ENCODE assay signal across 28 cellular contexts in genomic region chr5:76836181-76836580, GRCh38. TPM values are rescaled to one million over a fixed set of nuclear protein-coding genes. Genes with fewer than 3 reads are reported as not detected.
A peak's percentile ranks its signal among the peaks of the same experiment; 100 is the strongest.
DNase-seq lines count a peak whose midpoint lies in the region; ATAC-seq and TF ChIP-seq lines count a peak whose summit lies in the region.
"Had no signal": no experiment of that assay in that cellular context is flagged by ENCODE, and none has a peak within 500 bp of the region (broad histone marks: within the 10 kb centered on the region; RNA-seq: fewer than 3 reads in every experiment).

No MANE protein-coding gene starts in this region.

- no peak for DNase-seq in AG04450 (ENCODE audit: low read depth, low spot score)
- peak; percentile 60 for DNase-seq in IMR-90
- DNase-seq in brain microvascular endothelial cell: no peak
- peak; percentile 42 for DNase-seq in fibroblast of villous mesenchyme (ENCODE audit: low read depth)
- no peak for DNase-seq in mesendoderm
- no peak for DNase-seq in body of pancreas
- DNase-seq in left ventricle myocardium superior: no peak
- no peak for DNase-seq in DMS 273 (lab: John Stamatoyannopoulos, UW; ENCODE audit: unreplicated experiment)
- DNase-seq: activated B cell treated with CpG ODN at 0.5 μM for 24 hours; activated CD4-positive, alpha-beta T cell treated with anti-CD3 and anti-CD28 coated beads, Interleukin-2, amount 50 U/mL, for 4 hours; activated naive CD4-positive, alpha-beta T cell treated with anti-CD3 and anti-CD28 coated beads, Interleukin-2, amount 50 U/mL, for 16 hours; anterior cingulate cortex; DND-41; effector CD8-positive, alpha-beta T cell; H7; head of caudate nucleus; Karpas-422; mammary epithelial cell; NCI-H1930; NCI-H2227 treated with DMSO at 0.1 percent for 48 hours; NCI-H69; small intestine; stimulated activated CD4-positive, alpha-beta T cell treated with anti-CD3 and anti-CD28 coated beads, Interleukin-1b, Interleukin-23, amount 100 ng/mL, for 48 hours; T1000; upper lobe of right lung had no signal

- H2BK5ac ChIP-seq in IMR-90 (ENCODE audit: low read depth, low read length, poor library complexity, severe bottlenecking) (no peak overlapping the region), mesendoderm (ENCODE audit: low read length) (no peak overlapping the region)

- CTCF ChIA-PET in AG04450 (lab: Charles Lee): no interaction called here
- CTCF ChIA-PET in IMR-90 (lab: Yijun Ruan, JAX): interaction anchor here (0.6 kb wide), 1 partner anchor 598 kb away, joined by 4 read pairs; no protein-coding TSS in a partner anchor

- TF ChIP-seq POLR2A in IMR-90 (IDR thresholded peaks at IDR 0.05; ENCODE audit: low read depth, low read length) (no peak), body of pancreas (IDR thresholded peaks at IDR 0.05) (no peak)

- POLR2A ChIA-PET in AG04450 (lab: Yijun Ruan, JAX) (interaction anchor here (0.6 to 0.7 kb wide), 2 partner anchors 62 to 164 kb away, joined by 3 to 6 read pairs; no protein-coding TSS in a partner anchor), IMR-90 (lab: Charles Lee; ENCODE audit: unreplicated experiment) (no interaction called here)

- no CpG with 5 or more reads among the region's 2 CpGs for WGBS in IMR-90 (ENCODE audit: extremely low coverage in 2 of 2, insufficient read length in 1 of 2), 2 experiments
- WGBS in mesendoderm (ENCODE audit: extremely low coverage, insufficient coverage, low lambda C conversion rate): no CpG with 5 or more reads among the region's 2 CpGs
- WGBS in body of pancreas, 2 donors: 70 to 84% methylated on average over 2 of the region's 2 CpGs

- H3K56ac ChIP-seq in IMR-90 (ENCODE audit: extremely low read depth, insufficient read depth, low read length): no peak overlapping the region
- H3K56ac ChIP-seq in mesendoderm (ENCODE audit: low read length): no peak overlapping the region

- H3K27me3 ChIP-seq in AG04450 (ENCODE audit: control insufficient read depth, insufficient read depth, low read length): no peaks in the 10 kb centered on the region
- H3K27me3 ChIP-seq in IMR-90 (ENCODE audit: control insufficient read depth, insufficient read depth, low read length): no peaks in the 10 kb centered on the region
- no peaks in the 10 kb centered on the region for H3K27me3 ChIP-seq in brain microvascular endothelial cell (replicated peaks)
- no peaks in the 10 kb centered on the region for H3K27me3 ChIP-seq in mesendoderm (ENCODE audit: insufficient read depth, low read length, poor library complexity)
- H3K27me3 ChIP-seq in body of pancreas: no peaks in the 10 kb centered on the region
- H3K27me3 ChIP-seq: BLaER1, upper lobe of right lung had no signal

- no peak overlapping the region for H2AFZ ChIP-seq in IMR-90 (replicated peaks; ENCODE audit: low read length, poor library complexity)

- no peak overlapping the region for H4K91ac ChIP-seq in IMR-90 (ENCODE audit: insufficient read depth, low read depth, low read length)

- in situ Hi-C loops in IMR-90 (cut with MboI; ENCODE audit: low sequenced_read_pairs) (no loop called here), brain microvascular endothelial cell (cut with HindIII; ENCODE audit: low pct_ligation_motif_present, low sequenced_read_pairs) (no loop called here)

- H3K4me2 ChIP-seq in IMR-90 (ENCODE audit: low read depth, low read length) (no peak overlapping the region), mesendoderm (ENCODE audit: low read length) (no peak overlapping the region)
- H3K4me2 ChIP-seq: BLaER1 had no signal

- H2AK9ac ChIP-seq in IMR-90 (replicated peaks; ENCODE audit: low read depth, low read length, poor library complexity): no peak overlapping the region

- H3K4me1 ChIP-seq in IMR-90 (ENCODE audit: control insufficient read depth, insufficient read depth, low read length) (peaks cover 14% of the 10 kb centered on the region), mesendoderm (ENCODE audit: control insufficient read depth, low read depth, low read length) (no peaks in the 10 kb centered on the region), body of pancreas (peaks cover 11% of the 10 kb centered on the region)
- H3K4me1 ChIP-seq: BLaER1, upper lobe of right lung had no signal

- peak overlapping the region; percentile 29; the same call in 1 of the 2 replicates for H2BK20ac ChIP-seq in IMR-90 (ENCODE audit: low read depth, low read length)

- H3K9ac ChIP-seq in IMR-90 (ENCODE audit: low read depth, low read length) (no peak overlapping the region), mesendoderm (ENCODE audit: low read length) (no peak overlapping the region)
- H3K9ac ChIP-seq: BLaER1 had no signal

- H3K18ac ChIP-seq in IMR-90 (ENCODE audit: low read depth, low read length): no peak overlapping the region
- H3K18ac ChIP-seq in mesendoderm (ENCODE audit: low read length): no peak overlapping the region

- intact Hi-C loops in IMR-90 (cut with micrococcal nuclease) (no loop called here), body of pancreas (cut with DNase I) (no loop called here), left ventricle myocardium superior (cut with micrococcal nuclease) (no loop called here)

- no peaks in the 10 kb centered on the region for H3K79me2 ChIP-seq in mesendoderm (ENCODE audit: control insufficient read depth, insufficient read depth, low read length)

- H3K27ac ChIP-seq in AG04450 (ENCODE audit: low read depth, low read length) (no peak overlapping the region), IMR-90 (ENCODE audit: insufficient read depth, low read length) (no peak overlapping the region), brain microvascular endothelial cell (peak overlapping the region; percentile 47), mesendoderm (ENCODE audit: low read depth, low read length) (no peak overlapping the region), body of pancreas (peak overlapping the region in 1 of 4 donors; percentile 75)
- H3K27ac ChIP-seq: BLaER1, upper lobe of right lung had no signal

- H4K8ac ChIP-seq in IMR-90 (ENCODE audit: low read depth in 2 of 2, low read length in 2 of 2) (no peak overlapping the region), mesendoderm (ENCODE audit: low read depth, low read length) (no peak overlapping the region)

- H2BK15ac ChIP-seq in IMR-90 (ENCODE audit: low read depth, low read length) (no peak overlapping the region), mesendoderm (replicated peaks; ENCODE audit: low read depth) (no peak overlapping the region)

- H3K23ac ChIP-seq in IMR-90 (ENCODE audit: low read depth, low read length) (no peak overlapping the region), mesendoderm (ENCODE audit: low read length) (no peak overlapping the region)

- dilution Hi-C loops in IMR-90 (cut with HindIII; ENCODE audit: low sequenced_read_pairs, unreplicated experiment): no loop called here

- H3K4me3 ChIP-seq in AG04450 (ENCODE audit: low read depth, low read length) (no peak overlapping the region), IMR-90 (ENCODE audit: insufficient read depth, low read depth, low read length) (no peak overlapping the region), brain microvascular endothelial cell (ENCODE audit: low read depth, low read length) (no peak overlapping the region), fibroblast of villous mesenchyme (ENCODE audit: low read depth, low read length) (no peak overlapping the region), mesendoderm (ENCODE audit: low read length) (no peak overlapping the region), body of pancreas (no peak overlapping the region)
- H3K4me3 ChIP-seq: BLaER1, upper lobe of right lung had no signal

- ATAC-seq in IMR-90 (ENCODE audit: low read depth) (peak; percentile 53), body of pancreas (no peak), left ventricle myocardium superior (no peak)
- ATAC-seq: upper lobe of right lung had no signal

- H4K20me1 ChIP-seq in IMR-90 (ENCODE audit: insufficient read depth, low read length): no peaks in the 10 kb centered on the region
- H4K20me1 ChIP-seq: BLaER1 had no signal

- no peak overlapping the region for H3K14ac ChIP-seq in IMR-90 (replicated peaks; ENCODE audit: low read depth, low read length)

- H3K36me3 ChIP-seq in IMR-90 (ENCODE audit: control insufficient read depth, insufficient read depth, low read length) (peaks cover 9% of the 10 kb centered on the region), brain microvascular endothelial cell (replicated peaks) (peaks cover 29% of the 10 kb centered on the region), mesendoderm (ENCODE audit: control insufficient read depth, insufficient read depth, low read length) (no peaks in the 10 kb centered on the region), body of pancreas (replicated peaks in 1 of 2; ENCODE audit: insufficient read depth in 1 of 2, low read depth in 2 of 2) (no peaks in the 10 kb centered on the region)
- H3K36me3 ChIP-seq: BLaER1, upper lobe of right lung had no signal

- peaks cover 0 to 4% of the 10 kb centered on the region in 2 experiments; a peak in 2 of 4 replicates for H3K79me1 ChIP-seq in IMR-90 (ENCODE audit: low read depth in 1 of 2, low read length in 2 of 2)
- H3K79me1 ChIP-seq in mesendoderm (ENCODE audit: low read length): no peaks in the 10 kb centered on the region

- H4K5ac ChIP-seq in IMR-90 (ENCODE audit: low read depth, low read length) (no peak overlapping the region), mesendoderm (ENCODE audit: low read length) (no peak overlapping the region)

- H2AK5ac ChIP-seq in IMR-90 (ENCODE audit: low read depth, low read length) (no peak overlapping the region), mesendoderm (ENCODE audit: low read length) (no peak overlapping the region)

- no peaks in the 10 kb centered on the region for H3K9me3 ChIP-seq in AG04450 (ENCODE audit: control insufficient read depth, insufficient read depth, low read length)
- no peaks in the 10 kb centered on the region for H3K9me3 ChIP-seq in IMR-90 (ENCODE audit: control insufficient read depth, insufficient read depth, low read length)
- no peaks in the 10 kb centered on the region for H3K9me3 ChIP-seq in body of pancreas
- H3K9me3 ChIP-seq: BLaER1, upper lobe of right lung had no signal

- peaks cover 12% of the 10 kb centered on the region for H3K9me1 ChIP-seq in IMR-90 (ENCODE audit: insufficient read depth, low read length)

- no TSS peak for BruUV-seq in IMR-90 (replicated peaks; lab: Mats Ljungman, UMichigan)

- TF ChIP-seq CTCF in AG04450 (IDR thresholded peaks at IDR 0.05; ENCODE audit: low read depth, low read length): peak; percentile 45
- peak; percentile 38 for TF ChIP-seq CTCF in IMR-90 (conservative IDR thresholded peaks at IDR 0.05; ENCODE audit: low read depth, low read length)
- TF ChIP-seq CTCF in brain microvascular endothelial cell (IDR thresholded peaks at IDR 0.05; ENCODE audit: low read depth, low read length, missing control alignments): peak; percentile 51
- TF ChIP-seq CTCF in fibroblast of villous mesenchyme (IDR thresholded peaks at IDR 0.05; ENCODE audit: insufficient read depth, low read depth, low read length): peak; percentile 33
- no peak for TF ChIP-seq CTCF in body of pancreas (IDR thresholded peaks at IDR 0.05)

- TF ChIP-seq RAD21 in IMR-90 (IDR thresholded peaks at IDR 0.05; ENCODE audit: low read length): peak; percentile 36; the same call in 1 of the 2 replicates

- H2BK120ac ChIP-seq in IMR-90 (ENCODE audit: low read depth, low read length): 0 out of 2 replicates have a peak overlapping the region, but pooled peaks have one; percentile 36
- H2BK120ac ChIP-seq in mesendoderm (ENCODE audit: low read depth, low read length): no peak overlapping the region

- H3K4ac ChIP-seq in IMR-90 (ENCODE audit: low read depth, low read length) (no peak overlapping the region), mesendoderm (ENCODE audit: low read depth, low read length) (no peak overlapping the region)

RNA-seq across cellular contexts. Expression of gene S100Z, which starts 13.6 kb away (rescaled TPM):
- polyA plus RNA-seq in AG04450 (2011; rRNA removed) (not detected in 2 replicates), IMR-90 (2012; rRNA removed) (not detected in 2 replicates)
- polyA minus RNA-seq in AG04450 (2011; rRNA and poly(A)+ RNA removed): not detected in 2 replicates
- total RNA-seq in IMR-90 (2012; rRNA removed) (not detected in 2 replicates), fibroblast of villous mesenchyme (not detected in 2 replicates), body of pancreas (not detected), left ventricle myocardium superior (0.20 TPM)
- polyA plus RNA-seq in IMR-90 (2012; cell fraction: cytosol; rRNA removed): not detected in 2 replicates
- polyA plus RNA-seq in IMR-90 (2012; cell fraction: nucleus; rRNA removed; ENCODE audit: low replicate concordance): not detected in 2 replicates
- polyA plus RNA-seq in mesendoderm (2013, experiment 1 of 2): 0.42 TPM
- 0.42 TPM for polyA plus RNA-seq in mesendoderm (2013, experiment 2 of 2)
- total RNA-seq: A673, activated B cell treated with CpG ODN at 0.5 μM for 24 hours, mammary epithelial cell, renal cortical epithelial cell had no signal
- polyA plus RNA-seq: mammary epithelial cell had no signal

RNA-seq across cellular contexts. Expression of gene F2RL1, which starts 17.4 kb away (rescaled TPM):
- polyA plus RNA-seq in AG04450 (2011; rRNA removed): 11.0 and 11.4 TPM in 2 replicates
- polyA minus RNA-seq in AG04450 (2011; rRNA and poly(A)+ RNA removed): 8.8 and 12.6 TPM in 2 replicates
- total RNA-seq in IMR-90 (2012; rRNA removed): 9.4 and 12.4 TPM in 2 replicates
- 4.7 and 5.6 TPM in 2 replicates for polyA plus RNA-seq in IMR-90 (2012; rRNA removed)
- 2.2 and 3.6 TPM in 2 replicates for polyA plus RNA-seq in IMR-90 (2012; cell fraction: cytosol; rRNA removed)
- polyA plus RNA-seq in IMR-90 (2012; cell fraction: nucleus; rRNA removed; ENCODE audit: low replicate concordance): 0.47 and 2.2 TPM in 2 replicates
- 26.3 and 69.9 TPM in 2 replicates for total RNA-seq in fibroblast of villous mesenchyme
- 36.3 TPM for polyA plus RNA-seq in mesendoderm (2013, experiment 1 of 2)
- 35.7 TPM for polyA plus RNA-seq in mesendoderm (2013, experiment 2 of 2)
- 10 to 100 TPM; 17.5 to 20.2 TPM for total RNA-seq in body of pancreas
- 1.1 TPM for total RNA-seq in left ventricle myocardium superior

Comparison
In these comparisons a context has a peak if more than half of its experiments do, and no peak if none do; other contexts are left out.
1. DNase-seq: peak in IMR-90 (single experiment) and fibroblast of villous mesenchyme (single experiment); none in AG04450 (single experiment), brain microvascular endothelial cell (single experiment), mesendoderm (single experiment), body of pancreas (0 of 4), left ventricle myocardium superior (single experiment) and DMS 273 (single experiment).
2. CTCF ChIP-seq: peak in AG04450 (single experiment), IMR-90 (single experiment), brain microvascular endothelial cell (single experiment) and fibroblast of villous mesenchyme (single experiment); none in body of pancreas (0 of 7).